In genomic region chr3:66076861-66077495, GRCh38 we compare ENCODE assay signal across 1 cellular context.
TF ChIP-seq lines count a peak whose summit lies in the region.

No MANE protein-coding gene starts in this region.

TF ChIP-seq in HepG2, 621 proteins besides CTCF, POLR2A, EP300 and RAD21:
- TF ChIP-seq ARID4A (CRISPR knock-in tag; IDR thresholded peaks at IDR 0.05; ENCODE audit: borderline replicate concordance) (no peak), ZNF557 (CRISPR knock-in tag; IDR thresholded peaks at IDR 0.05) (no peak), FOXO1 (CRISPR knock-in tag; IDR thresholded peaks at IDR 0.05) (no peak), ZSCAN31 (CRISPR knock-in tag; IDR thresholded peaks at IDR 0.05; ENCODE audit: low read depth) (no peak), ZNF44 (CRISPR knock-in tag; IDR thresholded peaks at IDR 0.05) (no peak), GATAD1 (CRISPR knock-in tag; IDR thresholded peaks at IDR 0.05) (no peak), NR2F1 (CRISPR knock-in tag; IDR thresholded peaks at IDR 0.05) (no peak), CBX5 (CRISPR knock-in tag; IDR thresholded peaks at IDR 0.05; ENCODE audit: borderline replicate concordance) (no peak), ZNF607 (CRISPR knock-in tag; IDR thresholded peaks at IDR 0.05; ENCODE audit: borderline replicate concordance) (no peak), ZNF414 (CRISPR knock-in tag; IDR thresholded peaks at IDR 0.05) (no peak), ZNF790 (CRISPR knock-in tag; IDR thresholded peaks at IDR 0.05; ENCODE audit: borderline replicate concordance) (no peak), ZNF333 (CRISPR knock-in tag; IDR thresholded peaks at IDR 0.05; ENCODE audit: borderline replicate concordance) (no peak), HOXD1 (CRISPR knock-in tag; IDR thresholded peaks at IDR 0.05) (no peak), ZNF367 (CRISPR knock-in tag; IDR thresholded peaks at IDR 0.05; ENCODE audit: borderline replicate concordance) (no peak), ZFP36L1 (CRISPR knock-in tag; IDR thresholded peaks at IDR 0.05) (no peak), RARG (CRISPR knock-in tag; IDR thresholded peaks at IDR 0.05; ENCODE audit: low read depth) (no peak), KDM5A (IDR thresholded peaks at IDR 0.05; ENCODE audit: borderline replicate concordance, low read length) (no peak)
